10 cellular contexts compared by ENCODE assay signal in genomic region chr15:101296418-101297405, GRCh38. TPM values are rescaled to one million over a fixed set of nuclear protein-coding genes. Genes with fewer than 3 reads are reported as not detected.
DNase-seq lines count a peak whose midpoint lies in the region; ATAC-seq, FAIRE-seq and TF ChIP-seq lines count a peak whose summit lies in the region.
"Had no signal": no experiment of that assay in that cellular context is flagged by ENCODE, and none has a peak within 500 bp of the region (broad histone marks: within the 10 kb centered on the region; RNA-seq: fewer than 3 reads in every experiment).

No MANE protein-coding gene starts in this region.

- no peak for ATAC-seq in natural killer cell treated with Interleukin-12 subunit alpha and Interleukin-12 subunit beta and Interleukin-15 and Interleukin-18, amount 100 ng/mL, for 72 hours
- no peak for ATAC-seq in GM21390 (IDR thresholded peaks at IDR 0.05; ENCODE audit: unreplicated experiment)

- no peak for TF ChIP-seq POLR2A in tibial nerve (IDR thresholded peaks at IDR 0.05)

- H3K36me3 ChIP-seq in Caco-2 (ENCODE audit: control insufficient read depth, insufficient read depth, low read length) (no peaks in the 10 kb centered on the region), bronchial epithelial cell (ENCODE audit: control insufficient read depth, insufficient read depth, low read length) (no peaks in the 10 kb centered on the region), tibial nerve (no peaks in the 10 kb centered on the region)

- POLR2A ChIA-PET in Caco-2 (lab: Charles Lee), result no interaction called here

- H3K36me3 Mint-ChIP-seq in Caco-2 (ENCODE audit: insufficient read depth, unreplicated experiment), result peaks cover 30% of the 10 kb centered on the region
- peaks cover 16% of the 10 kb centered on the region for H3K36me3 Mint-ChIP-seq in natural killer cell treated with Interleukin-12 subunit alpha and Interleukin-12 subunit beta and Interleukin-15 and Interleukin-18, amount 100 ng/mL, for 72 hours

- H3K27me3 ChIP-seq in Caco-2 (replicated peaks; ENCODE audit: control insufficient read depth, insufficient read depth, low read length) (no peaks in the 10 kb centered on the region), bronchial epithelial cell (ENCODE audit: control insufficient read depth, insufficient read depth, low read length) (no peaks in the 10 kb centered on the region), tibial nerve (no peaks in the 10 kb centered on the region)

- no peaks in the 10 kb centered on the region for H3K9me3 Mint-ChIP-seq in Caco-2 (ENCODE audit: unreplicated experiment)
- H3K9me3 Mint-ChIP-seq in natural killer cell treated with Interleukin-12 subunit alpha and Interleukin-12 subunit beta and Interleukin-15 and Interleukin-18, amount 100 ng/mL, for 72 hours, result no peaks in the 10 kb centered on the region

- H3K9me3 ChIP-seq in Caco-2 (no peaks in the 10 kb centered on the region), tibial nerve (no peaks in the 10 kb centered on the region)

- peaks cover 7% of the 10 kb centered on the region for H3K4me1 Mint-ChIP-seq in Caco-2 (ENCODE audit: low read depth, unreplicated experiment)
- peaks cover 24 to 36% of the 10 kb centered on the region in 2 donors for H3K4me1 Mint-ChIP-seq in natural killer cell treated with Interleukin-12 subunit alpha and Interleukin-12 subunit beta and Interleukin-15 and Interleukin-18, amount 100 ng/mL, for 72 hours (ENCODE audit: low read depth in 2 of 2)

- TF ChIP-seq EP300 in tibial nerve (IDR thresholded peaks at IDR 0.05), result no peak

- TF ChIP-seq CTCF in Caco-2 (IDR thresholded peaks at IDR 0.05; ENCODE audit: insufficient read depth in 1 of 2, low read depth in 1 of 2, low read length in 1 of 2, severe bottlenecking in 1 of 2, unreplicated experiment in 1 of 2) (no peak), LNCaP clone FGC (IDR thresholded peaks at IDR 0.05; ENCODE audit: control insufficient read depth, extremely low read depth, insufficient read depth) (no peak), bronchial epithelial cell (IDR thresholded peaks at IDR 0.05; ENCODE audit: insufficient read depth, low read length, severe bottlenecking) (no peak), tibial nerve (IDR thresholded peaks at IDR 0.05) (no peak)

- DNase-seq in Caco-2 (no peak), LNCaP clone FGC (ENCODE audit: low read depth) (no peak), bronchial epithelial cell (ENCODE audit: low read depth) (peak; percentile 57), tibial nerve (ENCODE audit: low spot score in 2 of 2) (no peak)
- DNase-seq in natural killer cell treated with Interleukin-12 subunit alpha and Interleukin-12 subunit beta and Interleukin-15 and Interleukin-18, amount 100 ng/mL, for 72 hours (ENCODE audit: low spot score), result no peak
- no peak for DNase-seq in stimulated activated CD4-positive, alpha-beta T cell treated with anti-CD3 and anti-CD28 coated beads, Interleukin-4, amount 100 ng/mL, for 4 hours
- DNase-seq in activated CD8-positive, alpha-beta memory T cell treated with anti-CD3 and anti-CD28 coated beads for 24 hours, result no peak

- H3K27me3 Mint-ChIP-seq in Caco-2 (ENCODE audit: insufficient read depth, unreplicated experiment), result no peaks in the 10 kb centered on the region
- no peaks in the 10 kb centered on the region for H3K27me3 Mint-ChIP-seq in natural killer cell treated with Interleukin-12 subunit alpha and Interleukin-12 subunit beta and Interleukin-15 and Interleukin-18, amount 100 ng/mL, for 72 hours

- H3K4me3 ChIP-seq in Caco-2 (ENCODE audit: low read depth, low read length), result peak overlapping the region; percentile 99
- H3K4me3 ChIP-seq in LNCaP clone FGC (ENCODE audit: low read depth, low read length), result peak overlapping the region; percentile 95
- no peak overlapping the region for H3K4me3 ChIP-seq in bronchial epithelial cell (ENCODE audit: low read depth, low read length)
- no peak overlapping the region for H3K4me3 ChIP-seq in tibial nerve

- no TSS peak for BruUV-seq in Caco-2 (replicated peaks; lab: Mats Ljungman, UMichigan)

- intact Hi-C loops in Caco-2 (cut with micrococcal nuclease; ENCODE audit: unreplicated experiment), result loop anchor here (2.0 to 5.0 kb wide), 2 partner anchors 196 to 354 kb away; no protein-coding TSS in a partner anchor

- H3K27ac ChIP-seq in tibial nerve, result peak overlapping the region in 1 of 4 donors; percentile 77

- no peak for FAIRE-seq in bronchial epithelial cell (lab: Jason Lieb, UNC)
- FAIRE-seq: H1, TTC549 had no signal

- no peak overlapping the region for H3K27ac Mint-ChIP-seq in Caco-2 (ENCODE audit: unreplicated experiment)
- peak overlapping the region; percentile 97 to 98 for H3K27ac Mint-ChIP-seq in natural killer cell treated with Interleukin-12 subunit alpha and Interleukin-12 subunit beta and Interleukin-15 and Interleukin-18, amount 100 ng/mL, for 72 hours

- peak overlapping the region; percentile 93 for H3K4me3 Mint-ChIP-seq in Caco-2 (ENCODE audit: unreplicated experiment)
- H3K4me3 Mint-ChIP-seq in natural killer cell treated with Interleukin-12 subunit alpha and Interleukin-12 subunit beta and Interleukin-15 and Interleukin-18, amount 100 ng/mL, for 72 hours, result peak overlapping the region; percentile 98

- peaks cover 7% of the 10 kb centered on the region; the same call in 1 of the 2 replicates for H3K4me1 ChIP-seq in Caco-2
- peaks cover 0 to 38% (median 19%) of the 10 kb centered on the region in 4 donors for H3K4me1 ChIP-seq in tibial nerve

- CTCF ChIA-PET in Caco-2 (lab: Charles Lee), result no interaction called here

- 69 to 71% methylated on average over 9 of the region's 9 CpGs for WGBS in tibial nerve, 2 donors

RNA-seq across cellular contexts. Expression of gene SNRPA1, which starts 1.7 kb away (rescaled TPM):
- total RNA-seq in Caco-2 (2022), result 123 and 132 TPM in 2 replicates
- 21.6 and 22.7 TPM in 2 replicates for total RNA-seq in bronchial epithelial cell
- 100 to 1,000 TPM; 114 to 161 TPM for total RNA-seq in natural killer cell treated with Interleukin-12 subunit alpha and Interleukin-12 subunit beta and Interleukin-15 and Interleukin-18, amount 100 ng/mL, for 72 hours
- total RNA-seq in tibial nerve, result 10 to 100 TPM; 28.4 to 50.6 (median 40.0) TPM

RNA-seq across cellular contexts. Expression of gene SELENOS, which starts 19.4 kb away (rescaled TPM):
- total RNA-seq in Caco-2 (2022) (69.7 and 71.3 TPM in 2 replicates), bronchial epithelial cell (143 and 162 TPM in 2 replicates), tibial nerve (100 to 1,000 TPM in 1 of 4 donors, 10 to 100 TPM in 3; 64.8 to 104 (median 88.0) TPM)
- 100 to 1,000 TPM in 1 of 2 donors, 10 to 100 TPM in 1; 68.3 to 113 TPM for total RNA-seq in natural killer cell treated with Interleukin-12 subunit alpha and Interleukin-12 subunit beta and Interleukin-15 and Interleukin-18, amount 100 ng/mL, for 72 hours

RNA-seq across cellular contexts. Expression of gene CHSY1, which starts 44.9 kb away (rescaled TPM):
- total RNA-seq in Caco-2 (2022) (17.5 and 18.7 TPM in 2 replicates), bronchial epithelial cell (18.7 and 21.6 TPM in 2 replicates), tibial nerve (10 to 100 TPM; 22.0 to 29.7 (median 24.6) TPM)
- total RNA-seq in natural killer cell treated with Interleukin-12 subunit alpha and Interleukin-12 subunit beta and Interleukin-15 and Interleukin-18, amount 100 ng/mL, for 72 hours, result 10 to 100 TPM; 91.2 to 93.3 TPM

Comparison
In these comparisons a context has a peak if more than half of its experiments do, and no peak if none do; other contexts are left out.
1. H3K4me3 ChIP-seq: peak in Caco-2 (single experiment) and LNCaP clone FGC (single experiment); none in bronchial epithelial cell (single experiment) and tibial nerve (0 of 4).